In the genomic region with DNA sequence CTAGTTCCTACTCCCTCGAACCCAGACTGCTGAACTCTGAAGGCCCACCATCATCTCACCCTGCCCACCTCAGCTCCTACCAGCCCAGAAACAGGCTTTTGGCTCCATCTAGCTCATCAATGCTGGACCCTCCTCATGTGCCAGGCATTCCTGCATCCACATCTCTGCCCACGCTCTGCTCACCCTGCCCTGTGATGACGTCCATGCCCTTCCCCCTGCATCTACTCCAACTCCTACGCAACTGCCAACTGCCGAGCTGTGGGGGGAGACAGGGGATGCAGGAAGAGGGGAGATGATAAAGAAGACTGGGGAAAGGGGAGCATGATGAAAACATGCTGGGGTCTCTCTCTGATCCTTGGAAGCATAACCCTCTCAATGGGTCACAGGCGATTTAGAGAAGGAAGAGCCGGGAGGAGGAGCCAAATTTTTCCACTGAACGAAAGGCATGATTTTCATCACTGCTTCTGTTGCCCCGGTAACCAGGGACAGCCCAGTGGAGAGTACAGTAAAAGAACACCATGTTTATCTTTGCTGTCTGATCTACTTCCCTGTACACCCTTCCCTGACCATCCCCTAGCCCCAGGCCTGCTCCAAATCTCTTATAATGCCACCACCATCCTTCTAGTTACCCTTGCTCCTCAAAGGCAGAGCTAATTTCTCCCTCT, we compare ENCODE assay signal across 1 cellular context.
TF ChIP-seq lines count a peak whose summit lies in the region.

No MANE protein-coding gene starts in this region.

TF ChIP-seq in WTC11, 78 proteins besides CTCF, POLR2A, EP300 and RAD21 (continued from another document):
- TF ChIP-seq CDX4 (CRISPR knock-in tag; IDR thresholded peaks at IDR 0.05; ENCODE audit: borderline replicate concordance), result no peak
- no peak for TF ChIP-seq NFATC4 (CRISPR knock-in tag; IDR thresholded peaks at IDR 0.05)
- TF ChIP-seq ZBTB21 (CRISPR knock-in tag; IDR thresholded peaks at IDR 0.05; ENCODE audit: borderline replicate concordance), result no peak
- TF ChIP-seq, protein P1, sequence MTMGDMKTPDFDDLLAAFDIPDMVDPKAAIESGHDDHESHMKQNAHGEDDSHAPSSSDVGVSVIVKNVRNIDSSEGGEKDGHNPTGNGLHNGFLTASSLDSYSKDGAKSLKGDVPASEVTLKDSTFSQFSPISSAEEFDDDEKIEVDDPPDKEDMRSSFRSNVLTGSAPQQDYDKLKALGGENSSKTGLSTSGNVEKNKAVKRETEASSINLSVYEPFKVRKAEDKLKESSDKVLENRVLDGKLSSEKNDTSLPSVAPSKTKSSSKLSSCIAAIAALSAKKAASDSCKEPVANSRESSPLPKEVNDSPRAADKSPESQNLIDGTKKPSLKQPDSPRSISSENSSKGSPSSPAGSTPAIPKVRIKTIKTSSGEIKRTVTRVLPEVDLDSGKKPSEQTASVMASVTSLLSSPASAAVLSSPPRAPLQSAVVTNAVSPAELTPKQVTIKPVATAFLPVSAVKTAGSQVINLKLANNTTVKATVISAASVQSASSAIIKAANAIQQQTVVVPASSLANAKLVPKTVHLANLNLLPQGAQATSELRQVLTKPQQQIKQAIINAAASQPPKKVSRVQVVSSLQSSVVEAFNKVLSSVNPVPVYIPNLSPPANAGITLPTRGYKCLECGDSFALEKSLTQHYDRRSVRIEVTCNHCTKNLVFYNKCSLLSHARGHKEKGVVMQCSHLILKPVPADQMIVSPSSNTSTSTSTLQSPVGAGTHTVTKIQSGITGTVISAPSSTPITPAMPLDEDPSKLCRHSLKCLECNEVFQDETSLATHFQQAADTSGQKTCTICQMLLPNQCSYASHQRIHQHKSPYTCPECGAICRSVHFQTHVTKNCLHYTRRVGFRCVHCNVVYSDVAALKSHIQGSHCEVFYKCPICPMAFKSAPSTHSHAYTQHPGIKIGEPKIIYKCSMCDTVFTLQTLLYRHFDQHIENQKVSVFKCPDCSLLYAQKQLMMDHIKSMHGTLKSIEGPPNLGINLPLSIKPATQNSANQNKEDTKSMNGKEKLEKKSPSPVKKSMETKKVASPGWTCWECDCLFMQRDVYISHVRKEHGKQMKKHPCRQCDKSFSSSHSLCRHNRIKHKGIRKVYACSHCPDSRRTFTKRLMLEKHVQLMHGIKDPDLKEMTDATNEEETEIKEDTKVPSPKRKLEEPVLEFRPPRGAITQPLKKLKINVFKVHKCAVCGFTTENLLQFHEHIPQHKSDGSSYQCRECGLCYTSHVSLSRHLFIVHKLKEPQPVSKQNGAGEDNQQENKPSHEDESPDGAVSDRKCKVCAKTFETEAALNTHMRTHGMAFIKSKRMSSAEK (CRISPR knock-in tag; IDR thresholded peaks at IDR 0.05; ENCODE audit: borderline replicate concordance), result no peak
- TF ChIP-seq FOXK1 (CRISPR knock-in tag; IDR thresholded peaks at IDR 0.05), result no peak
- no peak for TF ChIP-seq GRHL2 (CRISPR knock-in tag; IDR thresholded peaks at IDR 0.05; ENCODE audit: insufficient replicate concordance, severe bottlenecking)
- TF ChIP-seq, protein P2, sequence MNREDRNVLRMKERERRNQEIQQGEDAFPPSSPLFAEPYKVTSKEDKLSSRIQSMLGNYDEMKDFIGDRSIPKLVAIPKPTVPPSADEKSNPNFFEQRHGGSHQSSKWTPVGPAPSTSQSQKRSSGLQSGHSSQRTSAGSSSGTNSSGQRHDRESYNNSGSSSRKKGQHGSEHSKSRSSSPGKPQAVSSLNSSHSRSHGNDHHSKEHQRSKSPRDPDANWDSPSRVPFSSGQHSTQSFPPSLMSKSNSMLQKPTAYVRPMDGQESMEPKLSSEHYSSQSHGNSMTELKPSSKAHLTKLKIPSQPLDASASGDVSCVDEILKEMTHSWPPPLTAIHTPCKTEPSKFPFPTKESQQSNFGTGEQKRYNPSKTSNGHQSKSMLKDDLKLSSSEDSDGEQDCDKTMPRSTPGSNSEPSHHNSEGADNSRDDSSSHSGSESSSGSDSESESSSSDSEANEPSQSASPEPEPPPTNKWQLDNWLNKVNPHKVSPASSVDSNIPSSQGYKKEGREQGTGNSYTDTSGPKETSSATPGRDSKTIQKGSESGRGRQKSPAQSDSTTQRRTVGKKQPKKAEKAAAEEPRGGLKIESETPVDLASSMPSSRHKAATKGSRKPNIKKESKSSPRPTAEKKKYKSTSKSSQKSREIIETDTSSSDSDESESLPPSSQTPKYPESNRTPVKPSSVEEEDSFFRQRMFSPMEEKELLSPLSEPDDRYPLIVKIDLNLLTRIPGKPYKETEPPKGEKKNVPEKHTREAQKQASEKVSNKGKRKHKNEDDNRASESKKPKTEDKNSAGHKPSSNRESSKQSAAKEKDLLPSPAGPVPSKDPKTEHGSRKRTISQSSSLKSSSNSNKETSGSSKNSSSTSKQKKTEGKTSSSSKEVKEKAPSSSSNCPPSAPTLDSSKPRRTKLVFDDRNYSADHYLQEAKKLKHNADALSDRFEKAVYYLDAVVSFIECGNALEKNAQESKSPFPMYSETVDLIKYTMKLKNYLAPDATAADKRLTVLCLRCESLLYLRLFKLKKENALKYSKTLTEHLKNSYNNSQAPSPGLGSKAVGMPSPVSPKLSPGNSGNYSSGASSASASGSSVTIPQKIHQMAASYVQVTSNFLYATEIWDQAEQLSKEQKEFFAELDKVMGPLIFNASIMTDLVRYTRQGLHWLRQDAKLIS (CRISPR knock-in tag; IDR thresholded peaks at IDR 0.05; ENCODE audit: borderline replicate concordance), result no peak
